Comparison of ENCODE assay signal across 27 cellular contexts in genomic region chr2:169897834-169898233, GRCh38.
"Had no signal": no experiment of that assay in that cellular context is flagged by ENCODE, and none has a peak within 500 bp of the region (broad histone marks: within the 10 kb centered on the region; RNA-seq: fewer than 3 reads in every experiment).

No MANE protein-coding gene starts in this region.

- H3K4me3 ChIP-seq: neural progenitor cell, ovary, right lobe of liver, sigmoid colon, stomach, thoracic aorta, thyroid gland, transverse colon, upper lobe of right lung, uterus had no signal

- FAIRE-seq: small intestine had no signal

- H2AFZ ChIP-seq: neural progenitor cell, parathyroid adenoma had no signal

- H3K4me2 ChIP-seq: neural progenitor cell had no signal

- DNase-seq: naive B cell; naive thymus-derived CD8-positive, alpha-beta T cell; nephron progenitor cell; occipital lobe; ovary; posterior cingulate gyrus; retina; right cardiac atrium; right lobe of liver; sigmoid colon; small intestine; stimulated activated CD4-positive, alpha-beta T cell treated with anti-CD3 and anti-CD28 coated beads, Interleukin-15, amount 100 ng/mL, for 24 hours; stimulated activated CD4-positive, alpha-beta T cell treated with anti-CD3 and anti-CD28 coated beads, Interleukin-2, amount 100 ng/mL, for 24 hours; stimulated activated CD4-positive, alpha-beta T cell treated with anti-CD3 and anti-CD28 coated beads, Interleukin-2, amount 100 ng/mL, for 48 hours; stimulated activated CD4-positive, alpha-beta T cell treated with anti-CD3 and anti-CD28 coated beads, Interleukin-4, amount 100 ng/mL, for 24 hours; stimulated activated naive B cell treated with anti-CD40 and anti-IgM and Interleukin-4, amounts not matched to agents 10 μg/mL and 1 μg/mL and 100 μg/mL, for 72 hours; stimulated activated naive CD4-positive, alpha-beta T cell treated with Interleukin-2 at 50 U/mL for 16 hours; stomach; thyroid gland; transverse colon; upper lobe of right lung; uterus had no signal

- H3K4me1 ChIP-seq: neural progenitor cell, right lobe of liver, sigmoid colon, transverse colon, upper lobe of right lung, uterus had no signal

- H3K9ac ChIP-seq: neural progenitor cell, parathyroid adenoma had no signal

- H3K9me3 ChIP-seq: ovary, right lobe of liver, sigmoid colon, stomach, thoracic aorta, thyroid gland, transverse colon, upper lobe of right lung, uterus had no signal

- H3K27ac ChIP-seq: neural progenitor cell, ovary, parathyroid adenoma, right lobe of liver, sigmoid colon, stomach, thoracic aorta, thyroid gland, transverse colon, upper lobe of right lung, uterus had no signal

- ATAC-seq: naive thymus-derived CD8-positive, alpha-beta T cell; natural killer cell treated with Interleukin-12 subunit alpha and Interleukin-12 subunit beta and Interleukin-15 and Interleukin-18, amount 100 ng/mL, for 72 hours; right cardiac atrium; right lobe of liver; stimulated activated effector memory CD8-positive, alpha-beta T cell treated with anti-CD3 and anti-CD28 coated beads, Interleukin-12 subunit alpha, Interleukin-12 subunit beta, amount 100 ng/mL, for 72 hours; stimulated activated naive B cell treated with anti-CD40 and anti-IgM and Interleukin-4, amounts not matched to agents 10 μg/mL and 1 μg/mL and 100 μg/mL, for 72 hours; upper lobe of right lung had no signal

- H3K27me3 ChIP-seq: neural progenitor cell, ovary, right lobe of liver, sigmoid colon, stomach, thyroid gland, transverse colon, upper lobe of right lung, uterus had no signal

- H3K36me3 ChIP-seq: neural progenitor cell, ovary, thyroid gland, uterus had no signal

- H3K79me2 ChIP-seq: parathyroid adenoma had no signal
